Comparison of ENCODE assay signal across 8 cellular contexts in the genomic region with DNA sequence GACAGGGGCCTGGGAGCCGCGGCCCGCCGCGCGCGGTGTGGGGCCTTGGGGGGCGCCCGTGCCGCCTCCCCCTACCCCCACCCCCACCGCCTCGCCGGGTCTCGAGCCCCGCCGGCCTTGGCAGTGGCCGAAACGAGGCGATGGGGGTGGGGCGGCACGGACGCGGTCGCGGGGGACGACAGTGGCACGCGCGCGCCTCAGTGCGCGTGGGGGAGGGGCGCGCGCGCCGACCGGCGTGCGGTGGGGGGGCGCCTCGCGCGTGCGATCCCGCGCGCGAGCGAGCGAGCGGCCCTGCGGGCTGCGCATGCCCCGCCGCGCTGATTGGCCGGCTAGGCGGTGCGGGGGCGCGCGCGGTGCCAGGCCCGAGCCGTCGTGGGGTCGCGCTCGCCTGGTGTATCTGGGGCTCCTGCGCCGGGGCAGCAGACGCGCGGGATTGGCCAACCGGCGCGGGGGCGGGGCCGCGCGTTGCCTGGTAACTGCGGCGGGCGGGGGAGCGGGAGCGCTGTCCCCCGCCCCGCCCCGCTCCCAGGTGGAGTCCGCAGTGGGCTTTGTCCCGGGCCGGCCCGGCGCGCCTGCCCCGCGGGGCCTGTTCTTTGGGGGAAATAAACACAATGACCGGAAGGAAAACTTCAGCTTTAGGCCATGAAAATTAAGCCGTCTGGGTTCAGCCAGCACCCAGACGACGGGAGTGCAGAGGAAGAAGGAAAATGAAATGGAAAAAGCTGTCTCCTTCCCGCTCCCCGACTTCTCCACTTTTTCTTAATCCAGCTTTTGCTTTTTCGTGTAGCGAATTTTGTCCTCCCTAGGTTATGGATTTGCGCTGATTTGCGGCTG. TPM values are rescaled to one million over a fixed set of nuclear protein-coding genes. Genes with fewer than 3 reads are reported as not detected.
DNase-seq lines count a peak whose midpoint lies in the region; ATAC-seq and TF ChIP-seq lines count a peak whose summit lies in the region.

No MANE protein-coding gene starts in this region.

- intact Hi-C loops in tibial artery (cut with DNase I; ENCODE audit: low total_unique reads): loop anchor here (10.0 kb wide), 1 partner anchor 204 kb away; the partner anchor contains the start of gene GTF2IRD1

- no peaks in the 10 kb centered on the region for H3K9me3 ChIP-seq in adipocyte (ENCODE audit: control insufficient read depth, low read length)
- H3K9me3 ChIP-seq in cardiac muscle cell (ENCODE audit: low read depth): no peaks in the 10 kb centered on the region
- H3K9me3 ChIP-seq in trophoblast cell (ENCODE audit: insufficient read depth, low read depth, low read length): no peaks in the 10 kb centered on the region
- H3K9me3 ChIP-seq in tibial artery: no peaks in the 10 kb centered on the region

- peaks cover 28% of the 10 kb centered on the region for H3K79me1 ChIP-seq in trophoblast cell (ENCODE audit: low read length)

- peak overlapping the region; percentile 100 for H4K91ac ChIP-seq in trophoblast cell (ENCODE audit: low read depth, low read length)

- H2BK5ac ChIP-seq in trophoblast cell (ENCODE audit: low read depth, low read length, poor library complexity): peak overlapping the region; percentile 99

- peak overlapping the region; percentile 99 for H4K12ac ChIP-seq in trophoblast cell (ENCODE audit: low read depth, low read length)

- TF ChIP-seq POLR2A in GM10847 (IDR thresholded peaks at IDR 0.05; ENCODE audit: extremely low read depth, insufficient read length): peak; percentile 26

- no peak for TF ChIP-seq CTCF in cardiac muscle cell (IDR thresholded peaks at IDR 0.05; ENCODE audit: low read depth, low read length)
- no peak for TF ChIP-seq CTCF in tibial artery (IDR thresholded peaks at IDR 0.05)

- H3K36me3 ChIP-seq in adipocyte (ENCODE audit: control insufficient read depth, insufficient read depth, low read length, severe bottlenecking) (no peaks in the 10 kb centered on the region), cardiac muscle cell (no peaks in the 10 kb centered on the region), trophoblast cell (ENCODE audit: control insufficient read depth in 1 of 2, insufficient read depth in 2 of 2, low read length in 2 of 2) (peaks cover 0 to 3% of the 10 kb centered on the region in 2 experiments), tibial artery (no peaks in the 10 kb centered on the region)

- H3K79me2 ChIP-seq in trophoblast cell (ENCODE audit: control insufficient read depth, insufficient read depth, low read length, poor library complexity): peaks cover 39% of the 10 kb centered on the region

- H3K9ac ChIP-seq in adipocyte (ENCODE audit: low read length) (peak overlapping the region; percentile 99), trophoblast cell (ENCODE audit: low read length) (peak overlapping the region; percentile 100)

- H2BK120ac ChIP-seq in trophoblast cell (ENCODE audit: insufficient read depth, low read length, poor library complexity): peak overlapping the region; percentile 100

- H2AFZ ChIP-seq in trophoblast cell (ENCODE audit: insufficient read depth, low read length, poor library complexity): peak overlapping the region; percentile 98

- peak overlapping the region; percentile 94 for H3K4me3 ChIP-seq in adipocyte (ENCODE audit: low read length)
- H3K4me3 ChIP-seq in cardiac muscle cell: peak overlapping the region; percentile 99
- H3K4me3 ChIP-seq in trophoblast cell (ENCODE audit: low read depth, low read length): peak overlapping the region; percentile 100
- peak overlapping the region; percentile 76 to 98 for H3K4me3 ChIP-seq in tibial artery

- peak; percentile 88 for DNase-seq in NCI-H128 (lab: John Stamatoyannopoulos, UW; ENCODE audit: unreplicated experiment)
- DNase-seq in SW480 (ENCODE audit: low spot score): peak; percentile 96
- peak; percentile 97 for DNase-seq in adipocyte (ENCODE audit: low read depth)
- DNase-seq in cardiac muscle cell (ENCODE audit: low read depth in 1 of 2, low spot score in 1 of 2): peak; percentile 97
- peak; percentile 84 to 87 for DNase-seq in trophoblast cell
- DNase-seq in tibial artery: peak; percentile 84 to 95

- H3K4me2 ChIP-seq in trophoblast cell (ENCODE audit: low read length): peak overlapping the region; percentile 75

- H3K4me1 ChIP-seq in adipocyte (ENCODE audit: control insufficient read depth, insufficient read depth, low read length): peaks cover 57% of the 10 kb centered on the region
- peaks cover 35% of the 10 kb centered on the region for H3K4me1 ChIP-seq in cardiac muscle cell (ENCODE audit: low read depth)
- H3K4me1 ChIP-seq in trophoblast cell (ENCODE audit: control insufficient read depth in 1 of 2, insufficient read depth in 2 of 2, low read length in 2 of 2): peaks cover 19 to 20% of the 10 kb centered on the region in 2 experiments
- H3K4me1 ChIP-seq in tibial artery: peaks cover 0 to 42% (median 33%) of the 10 kb centered on the region in 4 donors

- H3K23ac ChIP-seq in trophoblast cell (ENCODE audit: low read length): no peak overlapping the region

- peak overlapping the region; percentile 100 for H3K14ac ChIP-seq in trophoblast cell (ENCODE audit: low read length)

- peak overlapping the region; percentile 100 for H3K4ac ChIP-seq in trophoblast cell (ENCODE audit: low read depth, low read length)

- no peaks in the 10 kb centered on the region for H3K27me3 ChIP-seq in adipocyte (replicated peaks; ENCODE audit: control insufficient read depth, insufficient read depth, low read length)
- no peaks in the 10 kb centered on the region for H3K27me3 ChIP-seq in cardiac muscle cell
- no peaks in the 10 kb centered on the region for H3K27me3 ChIP-seq in trophoblast cell (ENCODE audit: insufficient read depth, low read length)
- no peaks in the 10 kb centered on the region for H3K27me3 ChIP-seq in tibial artery

- H3K27ac ChIP-seq in cardiac muscle cell: peak overlapping the region; percentile 100
- peak overlapping the region; percentile 100 for H3K27ac ChIP-seq in trophoblast cell (ENCODE audit: low read depth, low read length)
- H3K27ac ChIP-seq in tibial artery: peak overlapping the region; percentile 94 to 95

- H2BK12ac ChIP-seq in trophoblast cell (ENCODE audit: low read length): no peak overlapping the region

- peak overlapping the region; percentile 74 for H2AK5ac ChIP-seq in trophoblast cell (ENCODE audit: low read length)

- ATAC-seq in HG02642 (IDR thresholded peaks at IDR 0.05; ENCODE audit: poor library complexity, unreplicated experiment): peak; percentile 62

- peak overlapping the region; percentile 99 for H3K18ac ChIP-seq in trophoblast cell (ENCODE audit: low read length)

- peak overlapping the region; percentile 98 for H4K8ac ChIP-seq in trophoblast cell (ENCODE audit: low read depth, low read length)

- no CpG with 5 or more reads among the region's 108 CpGs for WGBS in trophoblast cell (ENCODE audit: extremely low coverage, insufficient coverage, insufficient read length)

RNA-seq across cellular contexts. Expression of gene GTF2I, which starts 0.9 kb away (rescaled TPM):
- 221 and 367 TPM in 2 replicates for total RNA-seq in cardiac muscle cell
- polyA plus RNA-seq in cardiac muscle cell: 189 and 203 TPM in 2 replicates
- 172 and 177 TPM in 2 replicates for polyA plus RNA-seq in trophoblast cell (2013)

Comparison
In these comparisons a context has a peak if more than half of its experiments do, and no peak if none do; other contexts are left out.
1. Peak in every context shown above with its lines: DNase-seq, ATAC-seq, H3K4me3 ChIP-seq and H3K27ac ChIP-seq.